Comparison of ENCODE assay signal across 9 cellular contexts in genomic region chr2:46749042-46749461, GRCh38. TPM values are rescaled to one million over a fixed set of nuclear protein-coding genes. Genes with fewer than 3 reads are reported as not detected.
DNase-seq lines count a peak whose midpoint lies in the region; FAIRE-seq lines count a peak whose summit lies in the region.
"Had no signal": no experiment of that assay in that cellular context is flagged by ENCODE, and none has a peak within 500 bp of the region (broad histone marks: within the 10 kb centered on the region; RNA-seq: fewer than 3 reads in every experiment).

No MANE protein-coding gene starts in this region.

- peak overlapping the region; percentile 45 for H3K4me2 ChIP-seq in GM23248 (ENCODE audit: unreplicated experiment)

- DNase-seq in GM23248 = peak; percentile 83
- peak; percentile 72 for DNase-seq in RPMI7951 (ENCODE audit: low read depth)
- DNase-seq in fibroblast of peridontal ligament (ENCODE audit: extremely low read depth) = peak; percentile 87
- peak; percentile 49 for DNase-seq in small intestine
- no peak for DNase-seq in Kasumi-1 (lab: John Stamatoyannopoulos, UW)
- no peak for DNase-seq in SK-N-DZ (ENCODE audit: low spot score)
- DNase-seq in NCI-H446 (lab: John Stamatoyannopoulos, UW) = no peak
- DNase-seq: cortex of kidney, thyroid gland had no signal

- H3K4me1 ChIP-seq in GM23248 (ENCODE audit: insufficient read depth) (peaks cover 99% of the 10 kb centered on the region), small intestine (ENCODE audit: control insufficient read depth in 2 of 2, insufficient read depth in 1 of 2, low read depth in 1 of 2, low read length in 1 of 2) (peaks cover 0 to 5% of the 10 kb centered on the region in 2 donors)

- H4K20me1 ChIP-seq in GM23248 (ENCODE audit: insufficient read depth) = peaks cover 72% of the 10 kb centered on the region; the same call in 1 of the 2 replicates

- 32 to 33% methylated on average over 3 of the region's 3 CpGs for WGBS in GM23248 (ENCODE audit: low coverage in 1 of 2, low lambda C conversion rate in 2 of 2, missing lambda C conversion rate in 2 of 2), 2 experiments
- WGBS in small intestine, 3 donors = 48 to 57% (median 57%) methylated on average over 3 of the region's 3 CpGs

- H3K9me3 ChIP-seq in GM23248 (ENCODE audit: low read depth) = no peaks in the 10 kb centered on the region
- H3K9me3 ChIP-seq in small intestine (ENCODE audit: control insufficient read depth, low read depth) = no peaks in the 10 kb centered on the region
- H3K9me3 ChIP-seq: thyroid gland had no signal

- H3K9me2 ChIP-seq in GM23248 (ENCODE audit: insufficient read depth) = no peaks in the 10 kb centered on the region

- peaks cover 100% of the 10 kb centered on the region for H3F3A ChIP-seq in GM23248 (ENCODE audit: insufficient read depth)

- in situ Hi-C loops in GM23248 (cut with MboI) = no loop called here

- peaks cover 100% of the 10 kb centered on the region for H3K79me2 ChIP-seq in GM23248 (ENCODE audit: insufficient read depth)

- peak overlapping the region; percentile 85 for H3K27ac ChIP-seq in GM23248
- H3K27ac ChIP-seq in small intestine (ENCODE audit: low read depth in 1 of 2, low read length in 1 of 2) = no peak overlapping the region
- H3K27ac ChIP-seq: thyroid gland had no signal

- H3K36me3 ChIP-seq in GM23248 (ENCODE audit: low read depth) (peaks cover 19% of the 10 kb centered on the region), small intestine (ENCODE audit: control insufficient read depth in 2 of 2, insufficient read depth in 2 of 2, low read length in 2 of 2) (no peaks in the 10 kb centered on the region)
- H3K36me3 ChIP-seq: thyroid gland had no signal

- H3K4me3 ChIP-seq in GM23248 = peak overlapping the region; percentile 20
- no peak overlapping the region for H3K4me3 ChIP-seq in small intestine (ENCODE audit: low read depth in 1 of 2, low read length in 2 of 2)
- H3K4me3 ChIP-seq: thyroid gland had no signal

- H3K9ac ChIP-seq in GM23248 = peak overlapping the region; percentile 57

- no peak overlapping the region for H2AFZ ChIP-seq in GM23248

- FAIRE-seq in small intestine (lab: Jason Lieb, UNC) = no peak

- H3K27me3 ChIP-seq in GM23248 (replicated peaks; ENCODE audit: insufficient read depth) = no peaks in the 10 kb centered on the region
- no peaks in the 10 kb centered on the region for H3K27me3 ChIP-seq in small intestine (ENCODE audit: control insufficient read depth in 2 of 2, insufficient read depth in 2 of 2, low read length in 2 of 2)
- H3K27me3 ChIP-seq: thyroid gland had no signal

RNA-seq across cellular contexts. Expression of gene SOCS5, which starts 50.0 kb away (rescaled TPM):
- total RNA-seq in GM23248 (2014; rRNA removed; shearing (Covaris generic)) = 186 and 243 TPM in 2 replicates
- polyA plus RNA-seq in GM23248 (2016; fragmentation: Nextera tagmentation; extraction: Ambion mirVana) (96.9 and 101 TPM in 2 replicates), small intestine (1 to 10 TPM; 2.7 to 5.9 (median 3.2) TPM)
- 52.6 and 60.3 TPM in 2 replicates for total RNA-seq in RPMI7951 (2014; rRNA removed; shearing (Covaris generic))
- polyA plus RNA-seq in SK-N-DZ (2014; cell fraction: cytosol; rRNA removed) = 6.6 and 7.4 TPM in 2 replicates
- 5.5 and 5.8 TPM in 2 replicates for polyA plus RNA-seq in SK-N-DZ (2014; cell fraction: nucleus; rRNA removed)

Comparison
In these comparisons a context has a peak if more than half of its experiments do, and no peak if none do; other contexts are left out.
1. DNase-seq: peak in GM23248 (single experiment), RPMI7951 (single experiment), fibroblast of peridontal ligament (single experiment) and small intestine (single experiment); none in Kasumi-1 (0 of 2), SK-N-DZ (single experiment) and NCI-H446 (0 of 2).